ENCODE assay signal across 8 cellular contexts in genomic region chr18:31942999-31943894, GRCh38. TPM values are rescaled to one million over a fixed set of nuclear protein-coding genes. Genes with fewer than 3 reads are reported as not detected.
DNase-seq lines count a peak whose midpoint lies in the region; ATAC-seq and TF ChIP-seq lines count a peak whose summit lies in the region.

TSS of gene TRAPPC8 (minus strand) at chr18:31943128. CDS start at chr18:31942764, 364 bp downstream.

- H3K9ac ChIP-seq in PC-3 (ENCODE audit: low read length): peak within 1 kb of the TSS; percentile 88
- H3K9ac ChIP-seq in mucosa of stomach (ENCODE audit: low read length): peak within 1 kb of the TSS; percentile 85

- peak; percentile 74 for TF ChIP-seq POLR2A in erythroblast (IDR thresholded peaks at IDR 0.05; ENCODE audit: low read length)

- no peaks in the 10 kb centered on the region for H3F3A ChIP-seq in PC-3 (ENCODE audit: low read length, unreplicated experiment)

- peak within 1 kb of the TSS; percentile 86 for H2AFZ ChIP-seq in PC-3 (ENCODE audit: low read length)

- POLR2A ChIA-PET in PC-3 (lab: Charles Lee; ENCODE audit: unreplicated experiment): interaction anchor here (0.5 to 0.7 kb wide), 5 partner anchors 38 to 842 kb away, joined by 3 to 15 read pairs (median 4); no protein-coding TSS in a partner anchor

- H3K27me3 ChIP-seq in PC-3 (ENCODE audit: low read length) (no peaks in the 10 kb centered on the region), mucosa of stomach (ENCODE audit: control insufficient read depth, insufficient read depth, low read length) (no peaks in the 10 kb centered on the region)

- H3K9me3 ChIP-seq in PC-3 (ENCODE audit: low read length) (no peaks in the 10 kb centered on the region), mucosa of stomach (ENCODE audit: control insufficient read depth, low read length) (no peaks in the 10 kb centered on the region)

- no peaks in the 10 kb centered on the region for H4K20me1 ChIP-seq in PC-3 (ENCODE audit: low read length)

- peak within 1 kb of the TSS; percentile 94 for H3K4me2 ChIP-seq in PC-3 (ENCODE audit: low read length)

- TF ChIP-seq EP300 in Ishikawa (IDR thresholded peaks at IDR 0.05; ENCODE audit: borderline replicate concordance): 0 out of 2 replicates have a peak, but pooled peaks have one; percentile 24

- peak; percentile 83 for ATAC-seq in GM21576 (IDR thresholded peaks at IDR 0.05; ENCODE audit: unreplicated experiment)
- ATAC-seq in PC-3: peak; percentile 85

- peak; percentile 4; the same call in 1 of the 2 replicates for TF ChIP-seq RAD21 in Ishikawa (IDR thresholded peaks at IDR 0.05; ENCODE audit: low read depth)

- peak within 1 kb of the TSS; percentile 64 for H3K27ac ChIP-seq in PC-3 (ENCODE audit: low read length)

- H3K4me3 ChIP-seq in PC-3 (ENCODE audit: low read length) (peak within 1 kb of the TSS; percentile 87), mucosa of stomach (ENCODE audit: low read length) (peak within 1 kb of the TSS; percentile 77)

- peaks cover 44% of the 10 kb centered on the region for H3K79me2 ChIP-seq in PC-3 (ENCODE audit: low read length)

- no peaks in the 10 kb centered on the region for H3K9me2 ChIP-seq in PC-3 (replicated peaks; ENCODE audit: low read length)

- H3K4me1 ChIP-seq in PC-3 (ENCODE audit: insufficient read depth, low read length) (0 out of 2 replicates have a peak, but pooled peaks cover 6% of the 10 kb centered on the region), mucosa of stomach (ENCODE audit: control insufficient read depth, insufficient read depth, low read length) (peaks cover 15% of the 10 kb centered on the region)

- TSS peak; percentile 81 for BruUV-seq in PC-3 (replicated peaks; lab: Mats Ljungman, UMichigan)

- TF ChIP-seq CTCF in PC-3 (conservative IDR thresholded peaks at IDR 0.05; ENCODE audit: low read depth, low read length): no peak

- CTCF ChIA-PET in PC-3 (lab: Charles Lee): interaction anchor here (0.7 to 1.4 kb wide), 2 partner anchors 129 to 231 kb away, joined by 3 to 9 read pairs; no protein-coding TSS in a partner anchor

- intact Hi-C loops in PC-3 (cut with micrococcal nuclease): loop anchor here (1.0 to 5.0 kb wide), 3 partner anchors 129 to 149 kb away; no protein-coding TSS in a partner anchor

- no peaks in the 10 kb centered on the region for H3K36me3 ChIP-seq in PC-3 (ENCODE audit: low read depth, low read length)
- H3K36me3 ChIP-seq in mucosa of stomach (ENCODE audit: control insufficient read depth, insufficient read depth, low read length): no peaks in the 10 kb centered on the region

- DNase-seq in DMS53 (lab: John Stamatoyannopoulos, UW): peak; percentile 98
- peak; percentile 80 for DNase-seq in PC-3
- DNase-seq in activated T-cell treated with anti-CD3 and anti-CD28 coated beads, Interleukin-2, amount 50 U/mL, for 1 hour: peak; percentile 88
- peak; percentile 100 for DNase-seq in erythroblast (lab: John Stamatoyannopoulos, UW)
- DNase-seq in stimulated activated CD8-positive, alpha-beta memory T cell treated with anti-CD3 and anti-CD28 coated beads, Interleukin-7, amount 100 ng/mL, for 1 hour (ENCODE audit: low read depth in 2 of 2): peak; percentile 78 to 80

TF ChIP-seq in Ishikawa, 13 proteins besides CTCF, POLR2A, EP300 and RAD21:
- TF ChIP-seq TEAD4 (IDR thresholded peaks at IDR 0.05) (peak; percentile 50), YY1 (IDR thresholded peaks at IDR 0.05; ENCODE audit: low read depth) (peak; percentile 96), NFIC (IDR thresholded peaks at IDR 0.05) (no peak), EGR1 (IDR thresholded peaks at IDR 0.05) (peak; percentile 70; the same call in 1 of the 2 replicates), TAF1 (IDR thresholded peaks at IDR 0.05; ENCODE audit: low read depth) (peak; percentile 92), CEBPB (IDR thresholded peaks at IDR 0.05) (no peak), ZBTB7A (IDR thresholded peaks at IDR 0.05; ENCODE audit: low read depth) (no peak), TCF12 (IDR thresholded peaks at IDR 0.05; ENCODE audit: low read depth) (no peak), CREB1 (IDR thresholded peaks at IDR 0.05; ENCODE audit: low read depth) (no peak), FOXM1 (IDR thresholded peaks at IDR 0.05; ENCODE audit: borderline replicate concordance, low read depth) (no peak), REST (IDR thresholded peaks at IDR 0.05; ENCODE audit: low read depth) (no peak)
- TF ChIP-seq, protein P1, sequence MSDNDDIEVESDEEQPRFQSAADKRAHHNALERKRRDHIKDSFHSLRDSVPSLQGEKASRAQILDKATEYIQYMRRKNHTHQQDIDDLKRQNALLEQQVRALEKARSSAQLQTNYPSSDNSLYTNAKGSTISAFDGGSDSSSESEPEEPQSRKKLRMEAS (IDR thresholded peaks at IDR 0.05): peak; percentile 97
- TF ChIP-seq, protein P2, sequence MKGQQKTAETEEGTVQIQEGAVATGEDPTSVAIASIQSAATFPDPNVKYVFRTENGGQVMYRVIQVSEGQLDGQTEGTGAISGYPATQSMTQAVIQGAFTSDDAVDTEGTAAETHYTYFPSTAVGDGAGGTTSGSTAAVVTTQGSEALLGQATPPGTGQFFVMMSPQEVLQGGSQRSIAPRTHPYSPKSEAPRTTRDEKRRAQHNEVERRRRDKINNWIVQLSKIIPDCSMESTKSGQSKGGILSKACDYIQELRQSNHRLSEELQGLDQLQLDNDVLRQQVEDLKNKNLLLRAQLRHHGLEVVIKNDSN (IDR thresholded peaks at IDR 0.05): peak; percentile 100

RNA-seq across cellular contexts. Expression of gene TRAPPC8, which starts in this region (rescaled TPM):
- 10.2 and 14.7 TPM in 2 replicates for total RNA-seq in PC-3 (2014; rRNA removed)

Comparison
In these comparisons a context has a peak if more than half of its experiments do, and no peak if none do; other contexts are left out.
1. Peak in every context shown above with its lines: DNase-seq, ATAC-seq, H3K4me3 ChIP-seq and H3K27ac ChIP-seq.